ENCODE assay signal across 8 cellular contexts in the genomic region with DNA sequence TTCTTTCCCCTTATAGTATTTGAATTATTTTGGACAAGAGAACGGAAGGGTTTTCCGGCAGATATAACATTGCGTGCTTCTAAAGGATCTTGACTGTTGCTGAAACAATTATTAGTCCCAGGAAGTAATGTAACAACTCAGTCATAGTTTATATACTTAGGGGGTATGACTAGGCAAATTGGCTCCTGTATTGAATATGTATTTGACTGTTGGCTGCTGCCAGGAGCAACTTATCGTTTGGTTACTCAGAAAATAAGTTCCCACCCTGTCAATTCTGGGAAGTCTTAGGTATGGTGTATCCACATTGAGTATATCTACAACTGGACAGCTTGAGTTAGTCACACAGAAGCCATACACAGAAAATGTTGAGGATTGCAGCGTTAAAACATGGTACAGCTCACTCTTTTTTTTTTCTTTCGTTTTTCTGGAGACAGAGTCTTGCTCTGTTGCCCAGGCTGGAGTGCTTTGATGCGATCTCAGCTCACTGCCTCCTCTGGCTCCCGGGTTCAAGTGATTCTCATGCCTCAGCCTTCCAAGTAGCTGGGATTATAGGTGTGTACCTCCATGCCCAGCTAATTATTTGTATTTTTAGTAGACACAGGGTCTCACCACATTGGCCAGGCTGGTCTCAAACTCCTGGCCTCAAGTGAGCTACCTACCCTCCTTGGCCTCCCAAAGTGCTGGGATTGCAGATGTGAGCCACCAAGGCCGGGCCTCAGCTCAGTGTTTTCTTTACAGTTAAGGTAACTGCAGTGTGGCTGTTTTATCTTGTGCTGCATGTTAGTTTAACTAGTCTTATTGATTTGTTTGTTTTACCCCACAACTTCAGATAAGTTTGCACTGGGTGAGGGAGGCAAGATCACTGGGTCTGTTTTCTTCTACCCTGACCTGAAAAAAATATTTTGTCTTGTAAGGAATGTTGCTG. TPM values are rescaled to one million over a fixed set of nuclear protein-coding genes. Genes with fewer than 3 reads are reported as not detected.
A peak's percentile ranks its signal among the peaks of the same experiment; 100 is the strongest.
DNase-seq lines count a peak whose midpoint lies in the region; ATAC-seq and TF ChIP-seq lines count a peak whose summit lies in the region.

No MANE protein-coding gene starts in this region.

- TF ChIP-seq CTCF in Panc1 (IDR thresholded peaks at IDR 0.05) (no peak), prostate gland (IDR thresholded peaks at IDR 0.05) (no peak)

- H3K9ac ChIP-seq in duodenal mucosa (ENCODE audit: low read depth in 1 of 2, low read length in 2 of 2) = peak overlapping the region; percentile 12 to 60

- no peak for TF ChIP-seq POLR2A in prostate gland (IDR thresholded peaks at IDR 0.05)

- H3K9me3 ChIP-seq in Panc1 (ENCODE audit: control insufficient read depth, insufficient read depth, low read depth, low read length) (no peaks in the 10 kb centered on the region), duodenal mucosa (ENCODE audit: control insufficient read depth in 1 of 2, low read length in 2 of 2) (no peaks in the 10 kb centered on the region), prostate gland (no peaks in the 10 kb centered on the region)

- H3K4me1 ChIP-seq in Panc1 (ENCODE audit: control insufficient read depth, insufficient read depth, low read length) (peaks cover 63% of the 10 kb centered on the region), duodenal mucosa (ENCODE audit: control insufficient read depth in 1 of 2, insufficient read depth in 2 of 2, low read length in 2 of 2) (peaks cover 37 to 51% of the 10 kb centered on the region in 2 donors), prostate gland (replicated peaks) (peaks cover 26% of the 10 kb centered on the region)

- in situ Hi-C loops in Panc1 (cut with HindIII; ENCODE audit: low pct_unique_long_range_greater_than_20kb, low sequenced_read_pairs) = no loop called here

- H3K36me3 ChIP-seq in Panc1 (ENCODE audit: control insufficient read depth, insufficient read depth, low read length) (no peaks in the 10 kb centered on the region), duodenal mucosa (ENCODE audit: control insufficient read depth in 1 of 2, insufficient read depth in 2 of 2, low read length in 2 of 2) (no peaks in the 10 kb centered on the region), prostate gland (no peaks in the 10 kb centered on the region)

- peak; percentile 61 for ATAC-seq in Panc1
- no peak for ATAC-seq in GM19035 (IDR thresholded peaks at IDR 0.05; ENCODE audit: unreplicated experiment)
- ATAC-seq in HG02678 (IDR thresholded peaks at IDR 0.05; ENCODE audit: unreplicated experiment) = no peak

- WGBS in prostate gland = 64% methylated on average over 9 of the region's 9 CpGs

- H3K4me3 ChIP-seq in Panc1 (ENCODE audit: low read depth in 2 of 2, low read length in 2 of 2) = peak overlapping the region in 1 of 2 experiments; percentile 42; a peak in 2 of 4 replicates
- H3K4me3 ChIP-seq in duodenal mucosa (ENCODE audit: low read depth in 1 of 2, low read length in 2 of 2) = peak overlapping the region in 1 of 2 donors; percentile 9
- no peak overlapping the region for H3K4me3 ChIP-seq in prostate gland

- no peaks in the 10 kb centered on the region for H3K27me3 ChIP-seq in Panc1 (ENCODE audit: control insufficient read depth, insufficient read depth, low read length)
- no peaks in the 10 kb centered on the region for H3K27me3 ChIP-seq in duodenal mucosa (ENCODE audit: control insufficient read depth in 1 of 2, insufficient read depth in 2 of 2, low read length in 2 of 2)
- no peaks in the 10 kb centered on the region for H3K27me3 ChIP-seq in prostate gland (replicated peaks; ENCODE audit: insufficient read depth)

- no TSS peak for BruUV-seq in Panc1 (replicated peaks; lab: Mats Ljungman, UMichigan)

- intact Hi-C loops in Panc1 (cut with micrococcal nuclease; ENCODE audit: unreplicated experiment) (no loop called here), prostate gland (cut with DNase I) (no loop called here)

- peak; percentile 90 for DNase-seq in ELR (ENCODE audit: low read depth)
- no peak for DNase-seq in Panc1 (ENCODE audit: low read depth, low spot score)
- DNase-seq in prostate gland (ENCODE audit: low spot score) = no peak
- no peak for DNase-seq in NCI-H510A treated with DMSO at 0.1 percent for 48 hours (lab: John Stamatoyannopoulos, UW)
- no peak for DNase-seq in NCI-H345 (lab: John Stamatoyannopoulos, UW)

- POLR2A ChIA-PET in Panc1 (lab: Charles Lee) = no interaction called here

- CTCF ChIA-PET in Panc1 (lab: Charles Lee) = no interaction called here

- H3K27ac ChIP-seq in Panc1 (ENCODE audit: low read length) = peak overlapping the region; percentile 73
- peak overlapping the region; percentile 71 for H3K27ac ChIP-seq in duodenal mucosa (ENCODE audit: low read depth, low read length)
- H3K27ac ChIP-seq in prostate gland = peak overlapping the region; percentile 55 to 71

RNA-seq across cellular contexts. Expression of a gene that starts 10.2 kb away (rescaled TPM):
- total RNA-seq in Panc1 (2021; ENCODE audit: unreplicated experiment) = 21.5 TPM
- polyA plus RNA-seq in Panc1 (2012; ENCODE audit: insufficient read length) = 17.5 TPM
- 10 to 100 TPM; 22.0 to 39.6 TPM for total RNA-seq in prostate gland
